In genomic region chr2:165621086-165621560, GRCh38 we compare ENCODE assay signal across 17 cellular contexts.
A peak's percentile ranks its signal among the peaks of the same experiment; 100 is the strongest.
DNase-seq lines count a peak whose midpoint lies in the region; ATAC-seq, FAIRE-seq and TF ChIP-seq lines count a peak whose summit lies in the region.
"Had no signal": no experiment of that assay in that cellular context is flagged by ENCODE, and none has a peak within 500 bp of the region (broad histone marks: within the 10 kb centered on the region; RNA-seq: fewer than 3 reads in every experiment).

No MANE protein-coding gene starts in this region.

- WGBS in A549 (ENCODE audit: missing lambda C conversion rate) = 38% methylated on average over 5 of the region's 5 CpGs

- no peak for TF ChIP-seq EP300 in A549 (IDR thresholded peaks at IDR 0.05)

- POLR2A ChIA-PET in A549 (lab: Yijun Ruan, JAX) = no interaction called here

- H3K4me3 Mint-ChIP-seq in mesothelial cell of epicardium = no peak overlapping the region
- H3K4me3 Mint-ChIP-seq: activated B cell treated with CpG ODN at 0.5 μM for 24 hours; activated T-helper 1 cell treated with anti-CD3 and anti-CD28 coated beads, Interleukin-12 subunit alpha, Interleukin-12 subunit beta, Interleukin-2, Interleukin-4 antibody, amounts not matched to agents 30 ng/mL and 10 ng/mL and 1 ng/mL, durations not matched to agents 14 hours and 24 hours and 36 hours; B cell; memory B cell had no signal

- H3K9me3 ChIP-seq in A549 = no peaks in the 10 kb centered on the region

- peak overlapping the region; percentile 18; the same call in 1 of the 3 replicates for H3K4me2 ChIP-seq in A549
- H3K4me2 ChIP-seq: KMS-11 had no signal

- peak overlapping the region; percentile 86 for H3K27ac Mint-ChIP-seq in mesothelial cell of epicardium
- H3K27ac Mint-ChIP-seq: activated B cell treated with CpG ODN at 0.5 μM for 24 hours; activated T-helper 1 cell treated with anti-CD3 and anti-CD28 coated beads, Interleukin-12 subunit alpha, Interleukin-12 subunit beta, Interleukin-2, Interleukin-4 antibody, amounts not matched to agents 30 ng/mL and 10 ng/mL and 1 ng/mL, durations not matched to agents 14 hours and 24 hours and 36 hours; B cell; memory B cell had no signal

- no peaks in the 10 kb centered on the region for H3K36me3 ChIP-seq in bronchial epithelial cell (ENCODE audit: control insufficient read depth, insufficient read depth, low read length)
- H3K36me3 ChIP-seq: spleen had no signal

- H3K27me3 Mint-ChIP-seq in mesothelial cell of epicardium (ENCODE audit: low read depth) = no peaks in the 10 kb centered on the region
- H3K27me3 Mint-ChIP-seq: activated B cell treated with CpG ODN at 0.5 μM for 24 hours had no signal

- H3K4me1 ChIP-seq in A549 = peaks cover 6% of the 10 kb centered on the region; the same call in 2 of the 3 replicates
- H3K4me1 ChIP-seq: spleen had no signal

- H3K27me3 ChIP-seq in bronchial epithelial cell (ENCODE audit: control insufficient read depth, insufficient read depth, low read length) = no peaks in the 10 kb centered on the region
- H3K27me3 ChIP-seq: spleen had no signal

- TF ChIP-seq CTCF in A549 (IDR thresholded peaks at IDR 0.05) (no peak), bronchial epithelial cell (IDR thresholded peaks at IDR 0.05; ENCODE audit: insufficient read depth, low read length, severe bottlenecking) (no peak), mesothelial cell of epicardium (IDR thresholded peaks at IDR 0.05; ENCODE audit: unreplicated experiment) (no peak)

- peaks cover 2% of the 10 kb centered on the region for H3K9me3 Mint-ChIP-seq in mesothelial cell of epicardium
- H3K9me3 Mint-ChIP-seq: activated T-helper 1 cell treated with anti-CD3 and anti-CD28 coated beads, Interleukin-12 subunit alpha, Interleukin-12 subunit beta, Interleukin-2, Interleukin-4 antibody, amounts not matched to agents 30 ng/mL and 10 ng/mL and 1 ng/mL, durations not matched to agents 14 hours and 24 hours and 36 hours; memory B cell had no signal

- no peak for FAIRE-seq in A549 (lab: Jason Lieb, UNC)
- no peak for FAIRE-seq in bronchial epithelial cell (lab: Jason Lieb, UNC)
- FAIRE-seq: colon had no signal

- H3K27ac ChIP-seq in A549 = peak overlapping the region in 1 of 2 experiments; percentile 7; a peak in 1 of 6 replicates
- H3K27ac ChIP-seq: KMS-11, spleen had no signal

- DNase-seq in A549 (ENCODE audit: low read depth in 1 of 2, low spot score in 1 of 2) (no peak), LHCN-M2 (ENCODE audit: low read depth) (peak; percentile 78), bronchial epithelial cell (ENCODE audit: low read depth) (peak; percentile 45), mesothelial cell of epicardium (ENCODE audit: low spot score in 2 of 2, unreplicated experiment in 2 of 2) (no peak), NCI-H526 treated with DMSO at 0.1 percent for 48 hours (lab: John Stamatoyannopoulos, UW) (no peak), NK-92 (lab: John Stamatoyannopoulos, UW; ENCODE audit: unreplicated experiment) (no peak)
- DNase-seq: activated B cell treated with CpG ODN at 0.5 μM for 24 hours, NCI-H524 treated with DMSO at 0.1 percent for 48 hours, SIG-M5, spleen had no signal

- TF ChIP-seq RAD21 in A549 (conservative IDR thresholded peaks at IDR 0.05 in 1 of 2, IDR thresholded peaks at IDR 0.05 in 1 of 2) = no peak

- no peak for ATAC-seq in A549
- no peak for ATAC-seq in HG03442 (IDR thresholded peaks at IDR 0.05; ENCODE audit: unreplicated experiment)
- ATAC-seq in GM21717 (IDR thresholded peaks at IDR 0.05; ENCODE audit: unreplicated experiment) = no peak

- H3K4me1 Mint-ChIP-seq in mesothelial cell of epicardium = peaks cover 55% of the 10 kb centered on the region
- H3K4me1 Mint-ChIP-seq: activated B cell treated with CpG ODN at 0.5 μM for 24 hours, B cell, memory B cell had no signal

- TF ChIP-seq POLR2A in A549 (IDR thresholded peaks at IDR 0.05; ENCODE audit: low read length) = no peak

- CTCF ChIA-PET in A549 (lab: Yijun Ruan, JAX) = no interaction called here

- H3K4me3 ChIP-seq in A549 (no peak overlapping the region), bronchial epithelial cell (ENCODE audit: low read depth, low read length) (no peak overlapping the region)
- H3K4me3 ChIP-seq: spleen had no signal

- peaks cover 17% of the 10 kb centered on the region for H3K36me3 Mint-ChIP-seq in mesothelial cell of epicardium
- H3K36me3 Mint-ChIP-seq: memory B cell had no signal

TF ChIP-seq in A549, 52 proteins besides CTCF, POLR2A, EP300 and RAD21:
- TF ChIP-seq HEYL (CRISPR knock-in tag; IDR thresholded peaks at IDR 0.05) = no peak
- TF ChIP-seq PHF8 (IDR thresholded peaks at IDR 0.05; ENCODE audit: borderline replicate concordance, low read depth) = no peak
- no peak for TF ChIP-seq GATA3 (IDR thresholded peaks at IDR 0.05; ENCODE audit: borderline replicate concordance)
- no peak for TF ChIP-seq FOXS1 (CRISPR knock-in tag; IDR thresholded peaks at IDR 0.05)
- TF ChIP-seq HES2 (IDR thresholded peaks at IDR 0.05) = no peak
- TF ChIP-seq ZSCAN20 (CRISPR knock-in tag; IDR thresholded peaks at IDR 0.05) = no peak
- no peak for TF ChIP-seq REST (IDR thresholded peaks at IDR 0.05)
- TF ChIP-seq MAZ (IDR thresholded peaks at IDR 0.05; ENCODE audit: borderline replicate concordance, low read depth, low read length) = no peak
TF ChIP-seq in A549: peak in this region for 0.

Comparison
In these comparisons a context has a peak if more than half of its experiments do, and no peak if none do; other contexts are left out.
1. DNase-seq: peak in LHCN-M2 (single experiment) and bronchial epithelial cell (single experiment); none in A549 (0 of 2), mesothelial cell of epicardium (0 of 2), NCI-H526 treated with DMSO at 0.1 percent for 48 hours (single experiment) and NK-92 (single experiment).